ENCODE assay signal across 23 cellular contexts in genomic region chr6:135126034-135126433, GRCh38. TPM values are rescaled to one million over a fixed set of nuclear protein-coding genes. Genes with fewer than 3 reads are reported as not detected.
DNase-seq lines count a peak whose midpoint lies in the region; ATAC-seq and TF ChIP-seq lines count a peak whose summit lies in the region.
"Had no signal": no experiment of that assay in that cellular context is flagged by ENCODE, and none has a peak within 500 bp of the region (broad histone marks: within the 10 kb centered on the region; RNA-seq: fewer than 3 reads in every experiment).

No MANE protein-coding gene starts in this region.

- no peak for DNase-seq in activated CD8-positive, alpha-beta T cell treated with anti-CD3 and anti-CD28 coated beads for 36 hours
- no peak for DNase-seq in activated CD8-positive, alpha-beta T cell treated with anti-CD3 and anti-CD28 coated beads, Interleukin-2, amount 10 ng/mL, durations not matched to agents 7 days and 5 days
- DNase-seq in WTC11 (ENCODE audit: low spot score) (no peak), heart left ventricle (no peak), right atrium auricular region (ENCODE audit: low spot score) (no peak)
- no peak for DNase-seq in naive thymus-derived CD4-positive, alpha-beta T cell
- DNase-seq: 8988T, ACHN, BE2C, Calu3, IMR-90, KG1, MG63, NCI-H1417, NCI-H1694, NCI-H2029 treated with DMSO at 0.1 percent for 48 hours, NCI-H446 treated with DMSO at 0.1 percent for 48 hours, NCI-H526, NCI-H82, Right ventricle myocardium superior, RPMI8226 had no signal

- POLR2A ChIA-PET in activated CD8-positive, alpha-beta T cell treated with anti-CD3 and anti-CD28 coated beads for 36 hours (lab: Charles Lee): interaction anchor here (0.6 to 5.6 kb wide), 7 partner anchors 9 to 72 kb away, joined by 3 to 25 read pairs (median 4); partner anchors contain the start of gene HBS1L
- POLR2A ChIA-PET in activated CD8-positive, alpha-beta T cell treated with anti-CD3 and anti-CD28 coated beads, Interleukin-2, amount 10 ng/mL, durations not matched to agents 7 days and 5 days (lab: Charles Lee): interaction anchor here (0.8 to 1.3 kb wide), 3 partner anchors 8 to 71 kb away, joined by 4 to 6 read pairs (median 4); partner anchors contain the start of genes HBS1L and MYB
- POLR2A ChIA-PET in WTC11 (lab: Charles Lee): no interaction called here
- POLR2A ChIA-PET in naive thymus-derived CD4-positive, alpha-beta T cell (lab: Charles Lee): interaction anchor here (0.8 to 5.0 kb wide), 7 partner anchors 8 to 71 kb away, joined by 3 to 66 read pairs (median 5); partner anchors contain the start of genes HBS1L and MYB

- intact Hi-C loops in activated CD8-positive, alpha-beta T cell treated with anti-CD3 and anti-CD28 coated beads for 36 hours (cut with micrococcal nuclease): loop anchor here (5.0 kb wide), 1 partner anchor 34 kb away; no protein-coding TSS in a partner anchor
- intact Hi-C loops in naive thymus-derived CD4-positive, alpha-beta T cell (cut with micrococcal nuclease): loop anchor here in 1 of 2 donors (5.0 kb wide), 2 partner anchors 56 to 74 kb away; partner anchors contain the start of genes HBS1L and MYB
- intact Hi-C loops in heart left ventricle (cut with DNase I): no loop called here

- no peaks in the 10 kb centered on the region for H3K27me3 Mint-ChIP-seq in activated CD8-positive, alpha-beta T cell treated with anti-CD3 and anti-CD28 coated beads for 36 hours
- no peaks in the 10 kb centered on the region for H3K27me3 Mint-ChIP-seq in activated CD8-positive, alpha-beta T cell treated with anti-CD3 and anti-CD28 coated beads, Interleukin-2, amount 10 ng/mL, durations not matched to agents 7 days and 5 days (ENCODE audit: low read depth)
- no peaks in the 10 kb centered on the region for H3K27me3 Mint-ChIP-seq in WTC11 (ENCODE audit: low read depth)
- H3K27me3 Mint-ChIP-seq in naive thymus-derived CD4-positive, alpha-beta T cell: no peaks in the 10 kb centered on the region

- no peaks in the 10 kb centered on the region for H3K9me3 ChIP-seq in naive thymus-derived CD4-positive, alpha-beta T cell (ENCODE audit: control insufficient read depth in 2 of 3, low read length in 3 of 3)
- no peaks in the 10 kb centered on the region for H3K9me3 ChIP-seq in heart left ventricle
- H3K9me3 ChIP-seq in right atrium auricular region: no peaks in the 10 kb centered on the region
- H3K9me3 ChIP-seq: BE2C, HAP-1, MG63 had no signal

- peaks cover 58% of the 10 kb centered on the region for H3K4me1 Mint-ChIP-seq in activated CD8-positive, alpha-beta T cell treated with anti-CD3 and anti-CD28 coated beads for 36 hours (ENCODE audit: low read depth)
- H3K4me1 Mint-ChIP-seq in activated CD8-positive, alpha-beta T cell treated with anti-CD3 and anti-CD28 coated beads, Interleukin-2, amount 10 ng/mL, durations not matched to agents 7 days and 5 days (ENCODE audit: low read depth): peaks cover 44% of the 10 kb centered on the region
- H3K4me1 Mint-ChIP-seq in WTC11: peaks cover 16% of the 10 kb centered on the region
- H3K4me1 Mint-ChIP-seq in naive thymus-derived CD4-positive, alpha-beta T cell: peaks cover 25 to 64% (median 55%) of the 10 kb centered on the region in 7 donors

- no peak for ATAC-seq in activated CD8-positive, alpha-beta T cell treated with anti-CD3 and anti-CD28 coated beads for 36 hours
- no peak for ATAC-seq in activated CD8-positive, alpha-beta T cell treated with anti-CD3 and anti-CD28 coated beads, Interleukin-2, amount 10 ng/mL, durations not matched to agents 7 days and 5 days
- ATAC-seq in WTC11 (peak; percentile 75), heart left ventricle (no peak), GM18505 (IDR thresholded peaks at IDR 0.05; ENCODE audit: unreplicated experiment) (no peak)
- ATAC-seq in naive thymus-derived CD4-positive, alpha-beta T cell: no peak

- H3K27me3 ChIP-seq in naive thymus-derived CD4-positive, alpha-beta T cell (ENCODE audit: control insufficient read depth in 2 of 2, insufficient read depth in 2 of 2, low read length in 2 of 2): no peaks in the 10 kb centered on the region
- H3K27me3 ChIP-seq in heart left ventricle (no peaks in the 10 kb centered on the region), right atrium auricular region (no peaks in the 10 kb centered on the region)
- H3K27me3 ChIP-seq: BE2C had no signal

- peaks cover 18 to 22% of the 10 kb centered on the region in 2 donors for H3K4me1 ChIP-seq in naive thymus-derived CD4-positive, alpha-beta T cell (ENCODE audit: control insufficient read depth in 2 of 2, insufficient read depth in 2 of 2, low read length in 2 of 2)
- H3K4me1 ChIP-seq in heart left ventricle: peaks cover 0 to 14% (median 0%) of the 10 kb centered on the region in 12 donors
- no peaks in the 10 kb centered on the region for H3K4me1 ChIP-seq in right atrium auricular region
- H3K4me1 ChIP-seq: BE2C had no signal

- no peak overlapping the region for H3K27ac ChIP-seq in naive thymus-derived CD4-positive, alpha-beta T cell (ENCODE audit: low read depth, low read length)
- H3K27ac ChIP-seq in heart left ventricle (no peak overlapping the region), right atrium auricular region (no peak overlapping the region)

- H3K4me3 Mint-ChIP-seq in activated CD8-positive, alpha-beta T cell treated with anti-CD3 and anti-CD28 coated beads for 36 hours: no peak overlapping the region
- H3K4me3 Mint-ChIP-seq in activated CD8-positive, alpha-beta T cell treated with anti-CD3 and anti-CD28 coated beads, Interleukin-2, amount 10 ng/mL, durations not matched to agents 7 days and 5 days: no peak overlapping the region
- H3K4me3 Mint-ChIP-seq in WTC11: no peak overlapping the region
- no peak overlapping the region for H3K4me3 Mint-ChIP-seq in naive thymus-derived CD4-positive, alpha-beta T cell

- H3K4me3 ChIP-seq in naive thymus-derived CD4-positive, alpha-beta T cell (ENCODE audit: low read length): no peak overlapping the region
- H3K4me3 ChIP-seq in heart left ventricle: no peak overlapping the region
- H3K4me3 ChIP-seq in right atrium auricular region: no peak overlapping the region
- H3K4me3 ChIP-seq: HAP-1, MG63 had no signal

- no peaks in the 10 kb centered on the region for H3K36me3 ChIP-seq in naive thymus-derived CD4-positive, alpha-beta T cell (ENCODE audit: control insufficient read depth in 2 of 3, insufficient read depth in 3 of 3, low read length in 3 of 3)
- H3K36me3 ChIP-seq in heart left ventricle (no peaks in the 10 kb centered on the region), right atrium auricular region (no peaks in the 10 kb centered on the region)
- H3K36me3 ChIP-seq: BE2C, HAP-1, MG63 had no signal

- H3K36me3 Mint-ChIP-seq in activated CD8-positive, alpha-beta T cell treated with anti-CD3 and anti-CD28 coated beads for 36 hours (ENCODE audit: low read depth): peaks cover 11% of the 10 kb centered on the region
- H3K36me3 Mint-ChIP-seq in activated CD8-positive, alpha-beta T cell treated with anti-CD3 and anti-CD28 coated beads, Interleukin-2, amount 10 ng/mL, durations not matched to agents 7 days and 5 days (ENCODE audit: low read depth): peaks cover 10% of the 10 kb centered on the region
- H3K36me3 Mint-ChIP-seq in WTC11: no peaks in the 10 kb centered on the region
- H3K36me3 Mint-ChIP-seq in naive thymus-derived CD4-positive, alpha-beta T cell: peaks cover 0 to 13% (median 0%) of the 10 kb centered on the region in 5 donors

- no peak for TF ChIP-seq POLR2A in heart left ventricle (IDR thresholded peaks at IDR 0.05)
- no peak for TF ChIP-seq POLR2A in GM18505 (IDR thresholded peaks at IDR 0.05; ENCODE audit: borderline replicate concordance, extremely low read depth, insufficient read depth, insufficient read length)

- 90 to 100% (median 96%) methylated on average over 2 of the region's 2 CpGs for WGBS in heart left ventricle, 4 donors

- CTCF ChIA-PET in activated CD8-positive, alpha-beta T cell treated with anti-CD3 and anti-CD28 coated beads for 36 hours (lab: Charles Lee): interaction anchor here (0.7 to 2.1 kb wide), 4 partner anchors 14 to 37 kb away, joined by 3 to 8 read pairs (median 4); no protein-coding TSS in a partner anchor
- CTCF ChIA-PET in activated CD8-positive, alpha-beta T cell treated with anti-CD3 and anti-CD28 coated beads, Interleukin-2, amount 10 ng/mL, durations not matched to agents 7 days and 5 days (lab: Charles Lee): interaction anchor here (0.9 to 2.6 kb wide), 10 partner anchors 11 to 104 kb away, joined by 3 to 8 read pairs (median 4); no protein-coding TSS in a partner anchor
- CTCF ChIA-PET in WTC11 (lab: Charles Lee): interaction anchor here (0.8 kb wide), 1 partner anchor 37 kb away, joined by 4 read pairs; no protein-coding TSS in a partner anchor
- CTCF ChIA-PET in naive thymus-derived CD4-positive, alpha-beta T cell (lab: Charles Lee): interaction anchor here (0.6 to 1.8 kb wide), 3 partner anchors 9 to 64 kb away, joined by 3 to 4 read pairs (median 4); no protein-coding TSS in a partner anchor

- TF ChIP-seq CTCF in activated CD8-positive, alpha-beta T cell treated with anti-CD3 and anti-CD28 coated beads for 36 hours (IDR thresholded peaks at IDR 0.05): no peak
- TF ChIP-seq CTCF in WTC11 (IDR thresholded peaks at IDR 0.05) (no peak), heart left ventricle (IDR thresholded peaks at IDR 0.05) (no peak), right atrium auricular region (IDR thresholded peaks at IDR 0.05) (no peak)

- H3K9me3 Mint-ChIP-seq in activated CD8-positive, alpha-beta T cell treated with anti-CD3 and anti-CD28 coated beads for 36 hours: no peaks in the 10 kb centered on the region
- no peaks in the 10 kb centered on the region for H3K9me3 Mint-ChIP-seq in activated CD8-positive, alpha-beta T cell treated with anti-CD3 and anti-CD28 coated beads, Interleukin-2, amount 10 ng/mL, durations not matched to agents 7 days and 5 days (ENCODE audit: insufficient read depth)
- peaks cover 7% of the 10 kb centered on the region; the same call in 1 of the 2 replicates for H3K9me3 Mint-ChIP-seq in WTC11
- peaks cover 0 to 8% (median 0%) of the 10 kb centered on the region in 11 donors for H3K9me3 Mint-ChIP-seq in naive thymus-derived CD4-positive, alpha-beta T cell

- peak overlapping the region; percentile 82 for H3K27ac Mint-ChIP-seq in activated CD8-positive, alpha-beta T cell treated with anti-CD3 and anti-CD28 coated beads for 36 hours
- no peak overlapping the region for H3K27ac Mint-ChIP-seq in activated CD8-positive, alpha-beta T cell treated with anti-CD3 and anti-CD28 coated beads, Interleukin-2, amount 10 ng/mL, durations not matched to agents 7 days and 5 days
- H3K27ac Mint-ChIP-seq in WTC11: no peak overlapping the region
- peak overlapping the region in 5 of 9 donors; percentile 18 to 74 (median 56) for H3K27ac Mint-ChIP-seq in naive thymus-derived CD4-positive, alpha-beta T cell

RNA-seq across cellular contexts. Expression of gene MYB, which starts 55.1 kb away (rescaled TPM):
- 10 to 100 TPM; 50.9 to 53.6 TPM for total RNA-seq in activated CD8-positive, alpha-beta T cell treated with anti-CD3 and anti-CD28 coated beads for 36 hours
- total RNA-seq in activated CD8-positive, alpha-beta T cell treated with anti-CD3 and anti-CD28 coated beads, Interleukin-2, amount 10 ng/mL, durations not matched to agents 7 days and 5 days: 1 to 10 TPM; 7.5 to 8.2 TPM
- 4.3 to 6.1 TPM (median 5.1 TPM) in 3 replicates for total RNA-seq in WTC11 (2021)
- total RNA-seq in naive thymus-derived CD4-positive, alpha-beta T cell: 10 to 100 TPM; 14.2 to 33.3 (median 17.3) TPM
- polyA plus RNA-seq in naive thymus-derived CD4-positive, alpha-beta T cell: 1 to 10 TPM; 2.1 to 2.9 TPM
- total RNA-seq in heart left ventricle: under 1 TPM in 3 of 9 donors, not detected in 6; 0.12 to 0.53 (median 0.20) TPM
- polyA plus RNA-seq in heart left ventricle: not detected
- total RNA-seq in right atrium auricular region: under 1 TPM in 1 of 2 donors, not detected in 1; 0.16 TPM

Comparison
In these comparisons a context has a peak if more than half of its experiments do, and no peak if none do; other contexts are left out.
1. H3K27ac Mint-ChIP-seq: peak in activated CD8-positive, alpha-beta T cell treated with anti-CD3 and anti-CD28 coated beads for 36 hours (single experiment) and naive thymus-derived CD4-positive, alpha-beta T cell (5 of 9); none in activated CD8-positive, alpha-beta T cell treated with anti-CD3 and anti-CD28 coated beads, Interleukin-2, amount 10 ng/mL, durations not matched to agents 7 days and 5 days (single experiment) and WTC11 (single experiment).